Comparison of ENCODE assay signal across 9 cellular contexts in the genomic region with DNA sequence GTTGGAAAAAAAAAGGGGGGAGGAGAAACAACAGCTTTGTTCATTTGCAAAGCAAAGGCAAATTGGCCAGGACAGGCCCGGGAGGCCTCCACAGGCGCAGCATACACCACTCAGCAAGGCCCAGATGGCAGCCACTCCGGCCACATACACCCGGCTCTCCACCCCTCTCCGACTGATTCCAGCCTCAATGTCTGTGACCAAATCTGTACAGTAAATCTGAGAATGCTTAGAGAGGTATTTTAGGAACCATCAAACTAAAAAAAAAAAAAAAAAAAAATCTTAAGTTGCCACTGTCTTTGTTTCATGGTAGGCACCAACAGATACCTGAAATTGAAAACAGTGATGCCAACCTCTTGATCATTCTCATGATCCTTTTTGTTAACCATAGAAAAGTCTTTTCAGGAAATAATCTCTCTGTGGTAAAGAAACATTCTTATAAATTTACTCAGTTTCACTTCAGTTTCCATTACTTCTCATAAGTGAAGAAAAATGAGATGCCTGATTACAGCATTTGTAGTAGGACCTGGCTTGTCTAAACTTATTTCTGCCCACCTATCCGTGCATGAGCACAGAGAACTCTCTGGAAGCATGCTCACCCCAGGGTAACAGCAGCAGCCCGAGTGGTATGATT. TPM values are rescaled to one million over a fixed set of nuclear protein-coding genes. Genes with fewer than 3 reads are reported as not detected.
A peak's percentile ranks its signal among the peaks of the same experiment; 100 is the strongest.
DNase-seq lines count a peak whose midpoint lies in the region; ATAC-seq and TF ChIP-seq lines count a peak whose summit lies in the region.
"Had no signal": no experiment of that assay in that cellular context is flagged by ENCODE, and none has a peak within 500 bp of the region (broad histone marks: within the 10 kb centered on the region; RNA-seq: fewer than 3 reads in every experiment).

No MANE protein-coding gene starts in this region.

- intact Hi-C loops in gastrocnemius medialis (cut with DNase I; ENCODE audit: low total_unique reads), result no loop called here

- H3K36me3 ChIP-seq in gastrocnemius medialis (no peaks in the 10 kb centered on the region), upper lobe of left lung (peaks cover 0 to 5% (median under 1%) of the 10 kb centered on the region in 4 donors)

- H3K36me3 Mint-ChIP-seq in activated naive CD4-positive, alpha-beta T cell treated with anti-CD3 and anti-CD28 coated beads, Interleukin-2, amount 50 U/mL, for 72 hours, result no peaks in the 10 kb centered on the region

- H3K27ac ChIP-seq in gastrocnemius medialis (peak overlapping the region in 1 of 4 donors; percentile 80), upper lobe of left lung (peak overlapping the region in 2 of 4 donors; percentile 24 to 75)

- TF ChIP-seq POLR2A in gastrocnemius medialis (IDR thresholded peaks at IDR 0.05), result no peak
- no peak for TF ChIP-seq POLR2A in upper lobe of left lung (IDR thresholded peaks at IDR 0.05)

- H3K27ac Mint-ChIP-seq in activated naive CD4-positive, alpha-beta T cell treated with anti-CD3 and anti-CD28 coated beads, Interleukin-2, amount 50 U/mL, for 72 hours, result peak overlapping the region; percentile 44 to 46

- H3K27me3 ChIP-seq in gastrocnemius medialis (no peaks in the 10 kb centered on the region), upper lobe of left lung (no peaks in the 10 kb centered on the region)

- H3K9me3 ChIP-seq in gastrocnemius medialis (no peaks in the 10 kb centered on the region), upper lobe of left lung (no peaks in the 10 kb centered on the region)

- in situ Hi-C loops in gastrocnemius medialis (cut with MboI; ENCODE audit: low sequenced_read_pairs in 4 of 4), result no loop called here

- ATAC-seq in HG03060 (IDR thresholded peaks at IDR 0.05; ENCODE audit: low read depth, unreplicated experiment), result peak; percentile 37
- peak; percentile 71 to 72 for ATAC-seq in activated naive CD4-positive, alpha-beta T cell treated with anti-CD3 and anti-CD28 coated beads, Interleukin-2, amount 50 U/mL, for 72 hours
- no peak for ATAC-seq in gastrocnemius medialis
- ATAC-seq in upper lobe of left lung (ENCODE audit: low FRiP score in 2 of 2), result no peak

- WGBS in upper lobe of left lung, 2 donors, result 77 to 78% methylated on average over 7 of the region's 7 CpGs

- H3K4me3 ChIP-seq in gastrocnemius medialis, result no peak overlapping the region
- H3K4me3 ChIP-seq in upper lobe of left lung, result no peak overlapping the region

- no peaks in the 10 kb centered on the region for H3K9me3 Mint-ChIP-seq in activated naive CD4-positive, alpha-beta T cell treated with anti-CD3 and anti-CD28 coated beads, Interleukin-2, amount 50 U/mL, for 72 hours

- TF ChIP-seq EP300 in upper lobe of left lung (IDR thresholded peaks at IDR 0.05), result no peak

- peak; percentile 44 for DNase-seq in stimulated activated CD4-positive, alpha-beta T cell treated with anti-CD3 and anti-CD28 coated beads, Interleukin-15, amount 100 ng/mL, for 24 hours
- no peak for DNase-seq in stimulated activated CD4-positive, alpha-beta T cell treated with anti-CD3 and anti-CD28 coated beads, Interleukin-2, amount 100 ng/mL, for 24 hours
- no peak for DNase-seq in activated naive CD4-positive, alpha-beta T cell treated with anti-CD3 and anti-CD28 coated beads, Interleukin-2, amount 50 U/mL, for 72 hours (ENCODE audit: low spot score in 2 of 2)
- DNase-seq in COLO668 (lab: John Stamatoyannopoulos, UW; ENCODE audit: unreplicated experiment) (no peak), gastrocnemius medialis (no peak), NCI-H2227 treated with DMSO at 0.1 percent for 48 hours (lab: John Stamatoyannopoulos, UW) (no peak), upper lobe of left lung (no peak)
- DNase-seq: DND-41 had no signal

- H3K4me1 ChIP-seq in gastrocnemius medialis (peaks cover 65 to 90% of the 10 kb centered on the region in 2 donors), upper lobe of left lung (peaks cover 79 to 96% (median 84%) of the 10 kb centered on the region in 4 donors)

- no peak for TF ChIP-seq CTCF in gastrocnemius medialis (IDR thresholded peaks at IDR 0.05 in 4 of 5, conservative IDR thresholded peaks at IDR 0.05 in 1 of 5)
- TF ChIP-seq CTCF in upper lobe of left lung (IDR thresholded peaks at IDR 0.05), result no peak

RNA-seq across cellular contexts. Expression of a gene that starts 20.2 kb away (rescaled TPM):
- total RNA-seq in activated naive CD4-positive, alpha-beta T cell treated with anti-CD3 and anti-CD28 coated beads, Interleukin-2, amount 50 U/mL, for 72 hours, result 10 to 100 TPM; 10.1 to 11.1 TPM
- 1 to 10 TPM; 4.8 to 8.2 (median 7.6) TPM for total RNA-seq in gastrocnemius medialis
- 10 to 100 TPM; 41.2 to 93.2 (median 64.0) TPM for total RNA-seq in upper lobe of left lung

RNA-seq across cellular contexts. Expression of a gene that starts 40.4 kb away (rescaled TPM):
- 10 to 100 TPM; 16.7 to 48.9 TPM for total RNA-seq in activated naive CD4-positive, alpha-beta T cell treated with anti-CD3 and anti-CD28 coated beads, Interleukin-2, amount 50 U/mL, for 72 hours
- total RNA-seq in gastrocnemius medialis (10 to 100 TPM in 3 of 4 donors, 1 to 10 TPM in 1; 9.3 to 14.8 (median 14.5) TPM), upper lobe of left lung (100 to 1,000 TPM in 1 of 6 donors, 10 to 100 TPM in 5; 34.2 to 137 (median 46.9) TPM)

Comparison
In these comparisons a context has a peak if more than half of its experiments do, and no peak if none do; other contexts are left out.
1. ATAC-seq: peak in HG03060 (single experiment) and activated naive CD4-positive, alpha-beta T cell treated with anti-CD3 and anti-CD28 coated beads, Interleukin-2, amount 50 U/mL, for 72 hours (2 of 2); none in gastrocnemius medialis (0 of 2) and upper lobe of left lung (0 of 2).